In genomic region chr17:2337811-2338657, GRCh38 we compare ENCODE assay signal across 8 cellular contexts. TPM values are rescaled to one million over a fixed set of nuclear protein-coding genes. Genes with fewer than 3 reads are reported as not detected.
DNase-seq lines count a peak whose midpoint lies in the region; ATAC-seq lines count a peak whose summit lies in the region.

No MANE protein-coding gene starts in this region.

- H3K9ac ChIP-seq in ES-I3 (ENCODE audit: low read depth, low read length): peak overlapping the region; percentile 78
- peak overlapping the region; percentile 86 for H3K9ac ChIP-seq in adipocyte (ENCODE audit: low read length)

- H3K4me1 ChIP-seq in ES-I3 (ENCODE audit: insufficient read depth, low read length) (peaks cover 6% of the 10 kb centered on the region), SJSA1 (replicated peaks) (peaks cover 9% of the 10 kb centered on the region), adipocyte (ENCODE audit: control insufficient read depth, insufficient read depth, low read length) (peaks cover 21% of the 10 kb centered on the region)

- H3K36me3 ChIP-seq in ES-I3 (ENCODE audit: insufficient read depth, low read length): peaks cover 23% of the 10 kb centered on the region
- peaks cover 32% of the 10 kb centered on the region for H3K36me3 ChIP-seq in SJSA1
- H3K36me3 ChIP-seq in adipocyte (ENCODE audit: control insufficient read depth, insufficient read depth, low read length, severe bottlenecking): peaks cover 23% of the 10 kb centered on the region

- H3K4me3 ChIP-seq in SJSA1: peak overlapping the region; percentile 74
- H3K4me3 ChIP-seq in adipocyte (ENCODE audit: low read length): peak overlapping the region; percentile 97

- H3K9me3 ChIP-seq in ES-I3 (ENCODE audit: control insufficient read depth, insufficient read depth, low read length): no peaks in the 10 kb centered on the region
- no peaks in the 10 kb centered on the region for H3K9me3 ChIP-seq in SJSA1 (replicated peaks)
- H3K9me3 ChIP-seq in adipocyte (ENCODE audit: control insufficient read depth, low read length): no peaks in the 10 kb centered on the region

- no peak overlapping the region for H3K27ac ChIP-seq in SJSA1

- H3K27me3 ChIP-seq in SJSA1 (replicated peaks) (no peaks in the 10 kb centered on the region), adipocyte (replicated peaks; ENCODE audit: control insufficient read depth, insufficient read depth, low read length) (no peaks in the 10 kb centered on the region)

- DNase-seq in SJSA1 (ENCODE audit: low read depth in 1 of 2, low spot score in 2 of 2) (peak; percentile 29 to 66), adipocyte (ENCODE audit: low read depth) (peak; percentile 84), left cardiac atrium (peak; percentile 75), posterior cingulate gyrus (peak; percentile 38 to 95 (median 73)), middle frontal gyrus (ENCODE audit: extremely low spot score, low spot score) (no peak)

- ATAC-seq in HG02798 (IDR thresholded peaks at IDR 0.05; ENCODE audit: poor library complexity, unreplicated experiment) (peak; percentile 33), left cardiac atrium (peak; percentile 54 to 68), GM21737 (IDR thresholded peaks at IDR 0.05; ENCODE audit: unreplicated experiment) (no peak)

- intact Hi-C loops in left cardiac atrium (cut with DNase I): no loop called here
- intact Hi-C loops in posterior cingulate gyrus (cut with DNase I): loop anchor here (2.0 kb wide), 1 partner anchor 35 kb away; the partner anchor contains the start of genes SMG6 and SRR

RNA-seq across cellular contexts. Expression of gene SGSM2, which starts 0.7 kb away (rescaled TPM):
- 14.8 and 18.6 TPM in 2 replicates for total RNA-seq in SJSA1 (2014; rRNA removed; shearing (Covaris generic))
- 10 to 100 TPM; 30.7 to 35.5 TPM for total RNA-seq in left cardiac atrium

RNA-seq across cellular contexts. Expression of gene TSR1, which starts 1.8 kb away (rescaled TPM):
- total RNA-seq in SJSA1 (2014; rRNA removed; shearing (Covaris generic)): 24.3 and 47.3 TPM in 2 replicates
- 10 to 100 TPM; 15.9 to 25.3 TPM for total RNA-seq in left cardiac atrium

RNA-seq across cellular contexts. Expression of gene SRR, which starts 34.3 kb away (rescaled TPM):
- 8.9 and 32.3 TPM in 2 replicates for total RNA-seq in SJSA1 (2014; rRNA removed; shearing (Covaris generic))
- total RNA-seq in left cardiac atrium: 10 to 100 TPM in 1 of 2 donors, 1 to 10 TPM in 1; 8.7 to 14.5 TPM

RNA-seq across cellular contexts. Expression of gene SMG6, which starts 34.4 kb away (rescaled TPM):
- 23.9 and 37.7 TPM in 2 replicates for total RNA-seq in SJSA1 (2014; rRNA removed; shearing (Covaris generic))
- 10 to 100 TPM; 22.3 to 23.0 TPM for total RNA-seq in left cardiac atrium
